ENCODE assay signal across 8 cellular contexts in genomic region chr16:89687092-89687940, GRCh38. TPM values are rescaled to one million over a fixed set of nuclear protein-coding genes. Genes with fewer than 3 reads are reported as not detected.
A peak's percentile ranks its signal among the peaks of the same experiment; 100 is the strongest.
DNase-seq lines count a peak whose midpoint lies in the region; ATAC-seq and TF ChIP-seq lines count a peak whose summit lies in the region.

No MANE protein-coding gene starts in this region.

- no peaks in the 10 kb centered on the region for H3K27me3 Mint-ChIP-seq in activated B cell treated with CpG ODN at 0.5 μM for 24 hours

- TF ChIP-seq CTCF in GM20000 (IDR thresholded peaks at IDR 0.05; ENCODE audit: extremely low read depth, missing control alignments): no peak
- no peak for TF ChIP-seq CTCF in activated B cell treated with CpG ODN at 0.5 μM for 24 hours (IDR thresholded peaks at IDR 0.05)
- TF ChIP-seq CTCF in cardiac muscle cell (IDR thresholded peaks at IDR 0.05; ENCODE audit: low read depth, low read length): no peak
- no peak for TF ChIP-seq CTCF in prostate gland (IDR thresholded peaks at IDR 0.05)

- ATAC-seq in HG03521 (IDR thresholded peaks at IDR 0.05; ENCODE audit: unreplicated experiment) (peak; percentile 39), activated B cell treated with CpG ODN at 0.5 μM for 24 hours (ENCODE audit: low read depth) (peak; percentile 38)

- H3K4me3 ChIP-seq in cardiac muscle cell (peak overlapping the region; percentile 83), prostate gland (peak overlapping the region; percentile 73 to 76)

- POLR2A ChIA-PET in activated B cell treated with CpG ODN at 0.5 μM for 24 hours (lab: Charles Lee): interaction anchor here (0.7 to 2.1 kb wide), 11 partner anchors 9 to 186 kb away, joined by 3 to 38 read pairs (median 3); partner anchors contain the start of genes CHMP1A, SPATA33 and TCF25

- H3K9me3 ChIP-seq in cardiac muscle cell (ENCODE audit: low read depth) (no peaks in the 10 kb centered on the region), prostate gland (no peaks in the 10 kb centered on the region)

- H3K36me3 ChIP-seq in cardiac muscle cell: peaks cover 2% of the 10 kb centered on the region
- no peaks in the 10 kb centered on the region for H3K36me3 ChIP-seq in prostate gland

- CTCF ChIA-PET in activated B cell treated with CpG ODN at 0.5 μM for 24 hours (lab: Charles Lee): interaction anchor here (1.0 to 2.1 kb wide), 2 partner anchors 13 to 30 kb away, joined by 3 to 5 read pairs; partner anchors contain the start of genes CHMP1A and SPATA33

- peaks cover 18% of the 10 kb centered on the region for H3K4me1 Mint-ChIP-seq in activated B cell treated with CpG ODN at 0.5 μM for 24 hours

- H3K4me1 ChIP-seq in cardiac muscle cell (ENCODE audit: low read depth) (peaks cover 7% of the 10 kb centered on the region), prostate gland (replicated peaks) (no peaks in the 10 kb centered on the region)

- H3K27me3 ChIP-seq in cardiac muscle cell: no peaks in the 10 kb centered on the region
- no peaks in the 10 kb centered on the region for H3K27me3 ChIP-seq in prostate gland (replicated peaks; ENCODE audit: insufficient read depth)

- no peaks in the 10 kb centered on the region for H3K9me3 Mint-ChIP-seq in activated B cell treated with CpG ODN at 0.5 μM for 24 hours

- H3K36me3 Mint-ChIP-seq in activated B cell treated with CpG ODN at 0.5 μM for 24 hours (ENCODE audit: low read depth): peaks cover 24% of the 10 kb centered on the region

- DNase-seq in DMS79 (lab: John Stamatoyannopoulos, UW) (peak; percentile 7), DMS79 treated with DMSO at 0.1 percent for 48 hours (lab: John Stamatoyannopoulos, UW) (no peak), GM20000 (ENCODE audit: low spot score) (peak; percentile 82), activated B cell treated with CpG ODN at 0.5 μM for 24 hours (no peak), cardiac muscle cell (ENCODE audit: low read depth in 1 of 2, low spot score in 1 of 2) (peak in 1 of 2 donors; percentile 28), prostate gland (ENCODE audit: low spot score) (no peak), cerebellar cortex (ENCODE audit: low spot score) (no peak)

- intact Hi-C loops in activated B cell treated with CpG ODN at 0.5 μM for 24 hours (cut with micrococcal nuclease): loop anchor here (5.0 kb wide), 1 partner anchor 185 kb away; the partner anchor contains the start of gene TCF25
- intact Hi-C loops in prostate gland (cut with DNase I): no loop called here

- peak overlapping the region; percentile 80 for H3K27ac ChIP-seq in cardiac muscle cell
- H3K27ac ChIP-seq in prostate gland: peak overlapping the region; percentile 89 to 91

- WGBS in prostate gland: 8% methylated on average over 41 of the region's 42 CpGs

- H3K4me3 Mint-ChIP-seq in activated B cell treated with CpG ODN at 0.5 μM for 24 hours: peak overlapping the region; percentile 93

- TF ChIP-seq POLR2A in prostate gland (IDR thresholded peaks at IDR 0.05): no peak

- H3K27ac Mint-ChIP-seq in activated B cell treated with CpG ODN at 0.5 μM for 24 hours: peak overlapping the region; percentile 77

RNA-seq across cellular contexts. Expression of gene CDK10, which starts 0.8 kb away (rescaled TPM):
- 67.9 and 76.1 TPM in 2 replicates for total RNA-seq in activated B cell treated with CpG ODN at 0.5 μM for 24 hours
- total RNA-seq in cardiac muscle cell: 58.8 and 76.3 TPM in 2 replicates
- 142 and 159 TPM in 2 replicates for polyA plus RNA-seq in cardiac muscle cell
- 10 to 100 TPM; 42.1 to 79.0 TPM for total RNA-seq in prostate gland

RNA-seq across cellular contexts. Expression of gene SPATA2L, which starts 14.2 kb away (rescaled TPM):
- total RNA-seq in activated B cell treated with CpG ODN at 0.5 μM for 24 hours (6.9 and 7.0 TPM in 2 replicates), cardiac muscle cell (15.5 and 25.2 TPM in 2 replicates), prostate gland (10 to 100 TPM; 15.6 to 19.7 TPM)
- polyA plus RNA-seq in cardiac muscle cell: 12.3 and 17.1 TPM in 2 replicates

RNA-seq across cellular contexts. Expression of gene SPATA33, which starts 29.7 kb away (rescaled TPM):
- total RNA-seq in activated B cell treated with CpG ODN at 0.5 μM for 24 hours (8.5 TPM in 2 replicates), cardiac muscle cell (8.3 and 12.6 TPM in 2 replicates), prostate gland (10 to 100 TPM in 1 of 2 donors, 1 to 10 TPM in 1; 5.6 to 14.6 TPM)
- 13.2 and 13.5 TPM in 2 replicates for polyA plus RNA-seq in cardiac muscle cell

RNA-seq across cellular contexts. Expression of gene CHMP1A, which starts 29.8 kb away (rescaled TPM):
- total RNA-seq in activated B cell treated with CpG ODN at 0.5 μM for 24 hours (89.8 and 98.7 TPM in 2 replicates), cardiac muscle cell (82.2 and 86.2 TPM in 2 replicates), prostate gland (100 to 1,000 TPM in 1 of 2 donors, 10 to 100 TPM in 1; 75.8 to 128 TPM)
- polyA plus RNA-seq in cardiac muscle cell: 87.5 and 89.6 TPM in 2 replicates

RNA-seq across cellular contexts. Expression of gene VPS9D1, which starts 33.4 kb away (rescaled TPM):
- total RNA-seq in activated B cell treated with CpG ODN at 0.5 μM for 24 hours (6.6 and 7.4 TPM in 2 replicates), cardiac muscle cell (21.3 and 30.0 TPM in 2 replicates), prostate gland (10 to 100 TPM in 1 of 2 donors, 1 to 10 TPM in 1; 8.5 to 16.0 TPM)
- polyA plus RNA-seq in cardiac muscle cell: 15.4 and 22.3 TPM in 2 replicates

Comparison
In these comparisons a context has a peak if more than half of its experiments do, and no peak if none do; other contexts are left out.
1. DNase-seq: peak in DMS79 (single experiment) and GM20000 (single experiment); none in DMS79 treated with DMSO at 0.1 percent for 48 hours (single experiment), activated B cell treated with CpG ODN at 0.5 μM for 24 hours (single experiment), prostate gland (single experiment) and cerebellar cortex (single experiment).